In the genomic region with DNA sequence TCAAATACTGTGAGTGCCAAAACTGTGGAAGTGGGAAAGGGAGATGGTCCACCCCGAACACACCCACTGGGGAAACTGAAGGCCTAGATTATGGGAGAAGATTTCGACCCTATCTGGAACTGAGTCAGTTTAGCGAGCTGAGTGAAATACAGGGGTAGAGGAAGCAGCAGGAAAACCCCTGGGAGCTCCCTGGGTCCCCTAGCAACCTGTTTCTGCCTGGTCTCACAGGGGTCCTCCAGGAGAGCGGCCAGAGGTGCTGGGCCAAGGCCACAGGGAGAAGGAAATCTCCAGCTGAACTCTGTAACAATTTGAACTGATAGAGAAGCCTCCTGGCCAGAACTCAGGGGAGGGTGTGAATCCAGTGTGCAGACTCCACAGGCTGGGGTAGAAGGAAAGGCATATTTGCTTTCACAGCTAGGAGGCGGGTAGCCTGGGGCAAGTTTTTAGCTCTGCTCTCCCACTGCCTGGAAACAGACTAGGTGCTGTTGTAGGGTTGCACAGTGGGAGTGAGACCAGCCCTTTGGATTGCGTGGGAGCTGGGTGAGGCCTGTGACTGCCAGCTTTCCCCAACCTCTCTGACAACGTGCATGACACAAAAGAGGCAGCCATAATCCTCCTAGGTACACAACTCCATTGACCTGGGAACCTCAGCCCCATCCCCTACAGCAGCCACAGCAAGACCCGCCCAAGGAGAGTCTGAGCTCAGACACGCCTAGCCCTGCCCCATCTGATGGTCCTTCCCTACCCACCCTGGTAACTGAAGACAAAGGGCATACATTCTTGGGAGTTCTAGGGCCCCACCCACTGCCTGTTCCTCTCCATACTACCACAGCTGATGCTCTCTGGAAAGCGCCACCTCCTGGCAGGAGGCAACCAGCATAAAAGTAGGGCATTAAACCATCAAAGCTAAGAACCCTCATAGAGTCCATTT, we compare ENCODE assay signal across 10 cellular contexts.
A peak's percentile ranks its signal among the peaks of the same experiment; 100 is the strongest.
DNase-seq lines count a peak whose midpoint lies in the region; ATAC-seq and TF ChIP-seq lines count a peak whose summit lies in the region.
"Had no signal": no experiment of that assay in that cellular context is flagged by ENCODE, and none has a peak within 500 bp of the region (broad histone marks: within the 10 kb centered on the region; RNA-seq: fewer than 3 reads in every experiment).

No MANE protein-coding gene starts in this region.

- in situ Hi-C loops in GM13976 (cut with MboI; ENCODE audit: low sequenced_read_pairs, unreplicated experiment): no loop called here

- H3K4me1 ChIP-seq in trophoblast cell (ENCODE audit: control insufficient read depth in 1 of 2, insufficient read depth in 2 of 2, low read length in 2 of 2): peaks cover 0 to 2% of the 10 kb centered on the region in 2 experiments
- no peaks in the 10 kb centered on the region for H3K4me1 ChIP-seq in tibial nerve

- H3K9ac ChIP-seq in trophoblast cell (ENCODE audit: low read length): no peak overlapping the region

- no peak overlapping the region for H3K4ac ChIP-seq in trophoblast cell (ENCODE audit: low read depth, low read length)

- no peak overlapping the region for H2AFZ ChIP-seq in trophoblast cell (ENCODE audit: insufficient read depth, low read length, poor library complexity)

- H2AK5ac ChIP-seq in trophoblast cell (ENCODE audit: low read length): no peak overlapping the region

- TF ChIP-seq POLR2A in tibial nerve (IDR thresholded peaks at IDR 0.05): no peak

- H3K27me3 ChIP-seq in trophoblast cell (ENCODE audit: insufficient read depth, low read length): no peaks in the 10 kb centered on the region
- H3K27me3 ChIP-seq in tibial nerve: no peaks in the 10 kb centered on the region

- no peak for ATAC-seq in GM21786 (IDR thresholded peaks at IDR 0.05; ENCODE audit: unreplicated experiment)

- no peak overlapping the region for H2BK120ac ChIP-seq in trophoblast cell (ENCODE audit: insufficient read depth, low read length, poor library complexity)

- H3K4me2 ChIP-seq in trophoblast cell (ENCODE audit: low read length): no peak overlapping the region

- H2BK12ac ChIP-seq in trophoblast cell (ENCODE audit: low read length): no peak overlapping the region

- H3K14ac ChIP-seq in trophoblast cell (ENCODE audit: low read length): no peak overlapping the region

- no peaks in the 10 kb centered on the region for H3K36me3 ChIP-seq in trophoblast cell (ENCODE audit: control insufficient read depth in 1 of 2, insufficient read depth in 2 of 2, low read length in 2 of 2)
- no peaks in the 10 kb centered on the region for H3K36me3 ChIP-seq in tibial nerve

- H3K4me3 ChIP-seq in LNCaP clone FGC (ENCODE audit: low read depth, low read length) (no peak overlapping the region), choroid plexus epithelial cell (ENCODE audit: low read depth, low read length) (no peak overlapping the region), trophoblast cell (ENCODE audit: low read depth, low read length) (no peak overlapping the region), tibial nerve (no peak overlapping the region)

- TF ChIP-seq EP300 in tibial nerve (IDR thresholded peaks at IDR 0.05): no peak

- no peak overlapping the region for H4K8ac ChIP-seq in trophoblast cell (ENCODE audit: low read depth, low read length)

- WGBS in trophoblast cell (ENCODE audit: extremely low coverage, insufficient coverage, insufficient read length): no CpG with 5 or more reads among the region's 10 CpGs
- 74 to 80% methylated on average over 10 of the region's 10 CpGs for WGBS in tibial nerve, 2 donors

- H4K91ac ChIP-seq in trophoblast cell (ENCODE audit: low read depth, low read length): no peak overlapping the region

- no peak overlapping the region for H3K27ac ChIP-seq in trophoblast cell (ENCODE audit: low read depth, low read length)
- H3K27ac ChIP-seq in tibial nerve: no peak overlapping the region

- H3K23ac ChIP-seq in trophoblast cell (ENCODE audit: low read length): no peak overlapping the region

- DNase-seq in NCI-H748 (lab: John Stamatoyannopoulos, UW; ENCODE audit: unreplicated experiment): peak; percentile 33
- DNase-seq in NCI-H748 treated with DMSO at 0.1 percent for 48 hours (lab: John Stamatoyannopoulos, UW): no peak
- no peak for DNase-seq in LNCaP clone FGC (ENCODE audit: low read depth)
- DNase-seq in choroid plexus epithelial cell (ENCODE audit: low read depth): peak; percentile 8
- DNase-seq in trophoblast cell: peak; percentile 15 to 59
- no peak for DNase-seq in GM13976 (ENCODE audit: low spot score)
- no peak for DNase-seq in tibial nerve (ENCODE audit: low spot score in 2 of 2)
- DNase-seq: activated naive CD4-positive, alpha-beta T cell treated with Interleukin-2 at 50 U/mL for 16 hours; NCI-H187 had no signal

- no peaks in the 10 kb centered on the region for H3K79me1 ChIP-seq in trophoblast cell (ENCODE audit: low read length)

- H3K9me3 ChIP-seq in trophoblast cell (ENCODE audit: insufficient read depth, low read depth, low read length) (peaks cover 3% of the 10 kb centered on the region), tibial nerve (peaks cover 0 to 35% (median 0%) of the 10 kb centered on the region in 4 donors)

- peak; percentile 42; the same call in 1 of the 2 replicates for TF ChIP-seq CTCF in LNCaP clone FGC (IDR thresholded peaks at IDR 0.05; ENCODE audit: control insufficient read depth, extremely low read depth, insufficient read depth)
- peak; percentile 47 for TF ChIP-seq CTCF in choroid plexus epithelial cell (conservative IDR thresholded peaks at IDR 0.05; ENCODE audit: low read depth, low read length)
- no peak for TF ChIP-seq CTCF in GM13976 (IDR thresholded peaks at IDR 0.05; ENCODE audit: borderline replicate concordance, control extremely low read depth, extremely low read depth, insufficient read depth, missing control alignments)
- TF ChIP-seq CTCF in tibial nerve (IDR thresholded peaks at IDR 0.05): no peak

- no peak overlapping the region for H3K18ac ChIP-seq in trophoblast cell (ENCODE audit: low read length)

- H2BK5ac ChIP-seq in trophoblast cell (ENCODE audit: low read depth, low read length, poor library complexity): no peak overlapping the region

- H4K12ac ChIP-seq in trophoblast cell (ENCODE audit: low read depth, low read length): no peak overlapping the region

- H3K79me2 ChIP-seq in trophoblast cell (ENCODE audit: control insufficient read depth, insufficient read depth, low read length, poor library complexity): no peaks in the 10 kb centered on the region

Comparison
In these comparisons a context has a peak if more than half of its experiments do, and no peak if none do; other contexts are left out.
1. DNase-seq: peak in NCI-H748 (single experiment), choroid plexus epithelial cell (single experiment) and trophoblast cell (2 of 2); none in NCI-H748 treated with DMSO at 0.1 percent for 48 hours (single experiment), LNCaP clone FGC (single experiment), GM13976 (single experiment) and tibial nerve (0 of 2).
2. CTCF ChIP-seq: peak in LNCaP clone FGC (single experiment) and choroid plexus epithelial cell (single experiment); none in GM13976 (single experiment) and tibial nerve (0 of 5).